In the genomic region with DNA sequence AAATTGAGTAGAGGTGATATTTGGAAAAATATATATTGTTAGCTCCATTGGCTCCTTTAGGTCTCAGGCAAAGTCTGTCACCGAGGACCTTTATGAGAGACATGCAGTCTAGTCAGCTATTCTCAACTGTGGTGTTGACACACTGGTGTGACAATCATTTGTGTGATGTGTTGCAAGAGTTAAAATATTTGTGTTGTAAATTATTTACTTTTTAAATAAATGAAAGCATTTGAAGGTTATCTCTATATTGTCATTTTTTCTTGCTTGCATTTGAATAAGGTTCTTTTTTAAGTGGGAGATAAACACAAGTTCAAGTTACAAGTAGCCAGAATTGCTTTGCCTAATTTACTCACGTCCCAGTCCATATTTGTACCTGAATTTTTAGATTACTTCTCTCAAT, we compare ENCODE assay signal across 10 cellular contexts. TPM values are rescaled to one million over a fixed set of nuclear protein-coding genes. Genes with fewer than 3 reads are reported as not detected.
DNase-seq lines count a peak whose midpoint lies in the region; ATAC-seq, FAIRE-seq and TF ChIP-seq lines count a peak whose summit lies in the region.
"Had no signal": no experiment of that assay in that cellular context is flagged by ENCODE, and none has a peak within 500 bp of the region (broad histone marks: within the 10 kb centered on the region; RNA-seq: fewer than 3 reads in every experiment).

No MANE protein-coding gene starts in this region.

- TF ChIP-seq CTCF in foreskin keratinocyte (conservative IDR thresholded peaks at IDR 0.05), result no peak

- DNase-seq in activated T-cell treated with anti-CD3 and anti-CD28 coated beads, Interleukin-2, amount 50 U/mL, for 24 hours, result no peak
- DNase-seq in activated T-cell treated with anti-CD3 and anti-CD28 coated beads, Interleukin-2, amount 50 U/mL, for 48 hours, result no peak
- peak; percentile 3 for DNase-seq in RCC 7860 (ENCODE audit: low spot score)
- DNase-seq in foreskin keratinocyte, result no peak
- DNase-seq in D341Med (ENCODE audit: low spot score), result no peak
- DNase-seq in SKM-1 (lab: John Stamatoyannopoulos, UW; ENCODE audit: unreplicated experiment), result no peak
- DNase-seq: anterior cingulate cortex had no signal

- peak overlapping the region; percentile 6 for H3K4me3 ChIP-seq in thymus (ENCODE audit: low read length)
- H3K4me3 ChIP-seq: HAP-1 had no signal

- H3K27me3 Mint-ChIP-seq in activated T-cell treated with anti-CD3 and anti-CD28 coated beads, Interleukin-2, amount 50 U/mL, for 24 hours, result no peaks in the 10 kb centered on the region

- H3K27ac Mint-ChIP-seq in activated T-cell treated with anti-CD3 and anti-CD28 coated beads, Interleukin-2, amount 50 U/mL, for 24 hours, result peak overlapping the region; percentile 92

- H3K36me3 ChIP-seq in thymus (ENCODE audit: control insufficient read depth, insufficient read depth), result no peaks in the 10 kb centered on the region
- H3K36me3 ChIP-seq: HAP-1 had no signal

- H3K27ac ChIP-seq in foreskin keratinocyte (peak overlapping the region; percentile 100), thymus (ENCODE audit: low read depth) (no peak overlapping the region)

- ATAC-seq in foreskin keratinocyte (no peak), HG03565 (IDR thresholded peaks at IDR 0.05; ENCODE audit: unreplicated experiment) (no peak)

- peaks cover 54% of the 10 kb centered on the region for H3K4me1 Mint-ChIP-seq in activated T-cell treated with anti-CD3 and anti-CD28 coated beads, Interleukin-2, amount 50 U/mL, for 24 hours (ENCODE audit: low read depth)

- 62% methylated on average over 2 of the region's 2 CpGs for WGBS in thymus

- peaks cover 2% of the 10 kb centered on the region for H3K9me3 Mint-ChIP-seq in activated T-cell treated with anti-CD3 and anti-CD28 coated beads, Interleukin-2, amount 50 U/mL, for 24 hours

- H3K9me3 ChIP-seq in thymus (ENCODE audit: control insufficient read depth), result no peaks in the 10 kb centered on the region
- H3K9me3 ChIP-seq: HAP-1 had no signal

- H3K36me3 Mint-ChIP-seq in activated T-cell treated with anti-CD3 and anti-CD28 coated beads, Interleukin-2, amount 50 U/mL, for 24 hours (ENCODE audit: low read depth), result peaks cover 76% of the 10 kb centered on the region

- no peaks in the 10 kb centered on the region for H3K27me3 ChIP-seq in foreskin keratinocyte
- no peaks in the 10 kb centered on the region for H3K27me3 ChIP-seq in thymus (ENCODE audit: control insufficient read depth, insufficient read depth)

- H3K4me3 Mint-ChIP-seq in activated T-cell treated with anti-CD3 and anti-CD28 coated beads, Interleukin-2, amount 50 U/mL, for 24 hours, result peak overlapping the region; percentile 97

- no peak for FAIRE-seq in RCC 7860 (lab: Jason Lieb, UNC)

- peaks cover 25% of the 10 kb centered on the region for H3K4me1 ChIP-seq in foreskin keratinocyte
- peaks cover 4% of the 10 kb centered on the region for H3K4me1 ChIP-seq in thymus (ENCODE audit: control insufficient read depth, insufficient read depth, low read length)

RNA-seq across cellular contexts. Expression of a gene that starts 4.3 kb away (rescaled TPM):
- total RNA-seq in foreskin keratinocyte, result 9.6 and 11.1 TPM in 2 replicates
- 0.32 and 0.42 TPM in 2 replicates for polyA plus RNA-seq in foreskin keratinocyte
- 3.1 TPM for polyA plus RNA-seq in thymus
